8 cellular contexts compared by ENCODE assay signal in the genomic region with DNA sequence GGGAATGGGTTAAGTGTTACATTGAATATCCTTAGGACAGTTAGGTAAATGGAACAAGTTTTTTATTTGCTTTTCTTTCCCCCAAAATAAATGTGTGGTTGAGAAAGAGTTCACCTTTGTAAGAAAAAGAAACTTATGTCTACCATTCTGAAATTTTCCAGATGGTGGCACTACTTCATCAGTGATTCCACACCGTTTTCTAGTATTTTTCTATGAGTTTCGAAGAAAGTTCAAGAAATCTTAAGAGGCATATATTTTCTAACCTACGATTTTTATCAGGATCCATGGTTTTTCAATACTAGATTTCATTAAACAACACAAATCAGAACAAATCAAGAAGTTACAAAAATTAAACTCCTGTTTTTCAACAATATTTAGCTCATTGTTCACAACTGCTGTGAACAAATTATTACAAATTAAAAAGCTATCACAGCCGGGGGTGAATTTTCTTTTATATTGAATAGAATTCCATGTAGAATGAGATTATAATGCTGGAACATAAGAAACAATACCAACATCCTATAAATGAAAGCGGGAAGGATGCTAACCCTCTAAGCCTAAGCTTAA.
A peak's percentile ranks its signal among the peaks of the same experiment; 100 is the strongest.
DNase-seq lines count a peak whose midpoint lies in the region; ATAC-seq and TF ChIP-seq lines count a peak whose summit lies in the region.

No MANE protein-coding gene starts in this region.

- BruUV-seq in Calu3 (replicated peaks; lab: Mats Ljungman, UMichigan), result no TSS peak

- H3K4me3 ChIP-seq in breast epithelium, result no peak overlapping the region
- H3K4me3 ChIP-seq in naive thymus-derived CD4-positive, alpha-beta T cell (ENCODE audit: low read length), result no peak overlapping the region

- DNase-seq in Calu3, result no peak
- peak; percentile 19 for DNase-seq in LHCN-M2 (ENCODE audit: low read depth)
- DNase-seq in breast epithelium (ENCODE audit: low spot score in 2 of 2), result no peak
- peak in 6 of 9 donors; percentile 24 to 46 (median 34) for DNase-seq in naive thymus-derived CD4-positive, alpha-beta T cell
- DNase-seq in 8988T, result no peak
- DNase-seq in natural killer cell, result no peak
- DNase-seq in activated CD4-positive, alpha-beta T cell treated with anti-CD3 and anti-CD28 coated beads for 4 hours, result no peak

- H3K27me3 Mint-ChIP-seq in Calu3 (ENCODE audit: unreplicated experiment) (peaks cover 31% of the 10 kb centered on the region), natural killer cell (ENCODE audit: low read depth in 2 of 2) (peaks cover 6 to 41% of the 10 kb centered on the region in 2 donors)
- H3K27me3 Mint-ChIP-seq in naive thymus-derived CD4-positive, alpha-beta T cell, result peaks cover 0 to 23% (median 0%) of the 10 kb centered on the region in 5 donors

- no peak for ATAC-seq in naive thymus-derived CD4-positive, alpha-beta T cell
- ATAC-seq in natural killer cell (no peak), GM19035 (IDR thresholded peaks at IDR 0.05; ENCODE audit: unreplicated experiment) (no peak)

- H3K9me3 Mint-ChIP-seq in Calu3 (ENCODE audit: low read depth, unreplicated experiment) (no peaks in the 10 kb centered on the region), natural killer cell (no peaks in the 10 kb centered on the region)
- H3K9me3 Mint-ChIP-seq in naive thymus-derived CD4-positive, alpha-beta T cell, result no peaks in the 10 kb centered on the region

- H3K9me3 ChIP-seq in breast epithelium, result no peaks in the 10 kb centered on the region
- H3K9me3 ChIP-seq in naive thymus-derived CD4-positive, alpha-beta T cell (ENCODE audit: control insufficient read depth in 2 of 3, low read length in 3 of 3), result no peaks in the 10 kb centered on the region

- CTCF ChIA-PET in Calu3 (lab: Charles Lee), result interaction anchor here (0.9 to 4.6 kb wide), 8 partner anchors 131 to 460 kb away, joined by 3 to 87 read pairs (median 8); no protein-coding TSS in a partner anchor
- CTCF ChIA-PET in naive thymus-derived CD4-positive, alpha-beta T cell (lab: Charles Lee), result interaction anchor here (0.7 to 9.5 kb wide), 12 partner anchors 12 to 779 kb away, joined by 3 to 158 read pairs (median 4); no protein-coding TSS in a partner anchor

- TF ChIP-seq POLR2A in breast epithelium (IDR thresholded peaks at IDR 0.05), result no peak

- TF ChIP-seq CTCF in Calu3 (IDR thresholded peaks at IDR 0.05; ENCODE audit: unreplicated experiment) (peak; percentile 39), breast epithelium (IDR thresholded peaks at IDR 0.05) (peak in 2 of 3 donors; percentile 47 to 54), natural killer cell (IDR thresholded peaks at IDR 0.05) (no peak)

- H3K36me3 Mint-ChIP-seq in Calu3 (ENCODE audit: insufficient read depth, unreplicated experiment) (no peaks in the 10 kb centered on the region), natural killer cell (no peaks in the 10 kb centered on the region)
- H3K36me3 Mint-ChIP-seq in naive thymus-derived CD4-positive, alpha-beta T cell, result no peaks in the 10 kb centered on the region

- H3K4me1 Mint-ChIP-seq in Calu3 (ENCODE audit: low read depth, unreplicated experiment), result peaks cover 23% of the 10 kb centered on the region
- peaks cover 0 to 9% (median 0%) of the 10 kb centered on the region in 7 donors for H3K4me1 Mint-ChIP-seq in naive thymus-derived CD4-positive, alpha-beta T cell
- H3K4me1 Mint-ChIP-seq in natural killer cell, result no peaks in the 10 kb centered on the region

- POLR2A ChIA-PET in naive thymus-derived CD4-positive, alpha-beta T cell (lab: Charles Lee), result interaction anchor here (0.6 to 1.0 kb wide), 3 partner anchors 154 to 183 kb away, joined by 3 to 4 read pairs (median 3); no protein-coding TSS in a partner anchor

- H3K36me3 ChIP-seq in breast epithelium, result no peaks in the 10 kb centered on the region
- H3K36me3 ChIP-seq in naive thymus-derived CD4-positive, alpha-beta T cell (ENCODE audit: control insufficient read depth in 2 of 3, insufficient read depth in 3 of 3, low read length in 3 of 3), result no peaks in the 10 kb centered on the region

- H3K4me3 Mint-ChIP-seq in Calu3 (ENCODE audit: low read depth, unreplicated experiment) (no peak overlapping the region), natural killer cell (no peak overlapping the region)
- no peak overlapping the region for H3K4me3 Mint-ChIP-seq in naive thymus-derived CD4-positive, alpha-beta T cell

- no peaks in the 10 kb centered on the region for H3K4me1 ChIP-seq in breast epithelium
- H3K4me1 ChIP-seq in naive thymus-derived CD4-positive, alpha-beta T cell (ENCODE audit: control insufficient read depth in 2 of 2, insufficient read depth in 2 of 2, low read length in 2 of 2), result no peaks in the 10 kb centered on the region

- intact Hi-C loops in Calu3 (cut with micrococcal nuclease; ENCODE audit: unreplicated experiment) (loop anchor here (1.0 kb wide), 2 partner anchors 175 to 460 kb away; no protein-coding TSS in a partner anchor), breast epithelium (cut with DNase I; ENCODE audit: low total_unique reads) (loop anchor here (10.0 kb wide), 1 partner anchor 463 kb away; no protein-coding TSS in a partner anchor), natural killer cell (cut with micrococcal nuclease) (no loop called here)
- intact Hi-C loops in naive thymus-derived CD4-positive, alpha-beta T cell (cut with micrococcal nuclease), result loop anchor here (1.0 to 5.0 kb wide), 2 partner anchors 175 to 461 kb away; no protein-coding TSS in a partner anchor

- no peak overlapping the region for H3K27ac Mint-ChIP-seq in Calu3 (ENCODE audit: unreplicated experiment)
- no peak overlapping the region for H3K27ac Mint-ChIP-seq in naive thymus-derived CD4-positive, alpha-beta T cell
- no peak overlapping the region for H3K27ac Mint-ChIP-seq in natural killer cell

- no peak overlapping the region for H3K27ac ChIP-seq in breast epithelium
- H3K27ac ChIP-seq in naive thymus-derived CD4-positive, alpha-beta T cell (ENCODE audit: low read depth, low read length), result no peak overlapping the region

- H3K27me3 ChIP-seq in breast epithelium, result peaks cover 0 to 7% of the 10 kb centered on the region in 2 donors
- no peaks in the 10 kb centered on the region for H3K27me3 ChIP-seq in naive thymus-derived CD4-positive, alpha-beta T cell (ENCODE audit: control insufficient read depth in 2 of 2, insufficient read depth in 2 of 2, low read length in 2 of 2)

Comparison
In these comparisons a context has a peak if more than half of its experiments do, and no peak if none do; other contexts are left out.
1. DNase-seq: peak in LHCN-M2 (single experiment) and naive thymus-derived CD4-positive, alpha-beta T cell (6 of 9); none in Calu3 (single experiment), breast epithelium (0 of 2), 8988T (single experiment), natural killer cell (single experiment) and activated CD4-positive, alpha-beta T cell treated with anti-CD3 and anti-CD28 coated beads for 4 hours (0 of 2).